ENCODE assay signal across 8 cellular contexts in the genomic region with DNA sequence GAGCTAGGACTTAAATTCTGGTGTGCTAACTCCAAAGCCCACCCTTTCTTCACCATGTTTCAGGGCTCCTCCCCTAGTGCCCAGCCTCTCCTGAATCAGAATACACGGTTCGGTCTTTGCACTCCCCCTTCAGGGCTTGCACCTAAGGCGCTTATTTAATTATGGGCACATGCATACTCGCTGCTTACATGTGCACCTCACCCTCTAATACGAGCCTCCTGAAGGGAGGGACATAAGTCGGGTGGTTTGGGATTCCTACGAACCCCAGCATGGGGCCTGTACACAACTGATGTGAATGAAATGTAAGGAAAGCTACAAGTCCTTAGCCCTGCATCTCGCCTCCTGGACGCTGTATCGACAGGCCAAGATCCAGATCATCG. TPM values are rescaled to one million over a fixed set of nuclear protein-coding genes. Genes with fewer than 3 reads are reported as not detected.
DNase-seq lines count a peak whose midpoint lies in the region; ATAC-seq, FAIRE-seq and TF ChIP-seq lines count a peak whose summit lies in the region.

No MANE protein-coding gene starts in this region.

- intact Hi-C loops in natural killer cell (cut with micrococcal nuclease), result loop anchor here (1.0 to 5.0 kb wide), 5 partner anchors 80 to 277 kb away; partner anchors contain the start of genes ATRAID, CCDC121, EIF2B4 and GPN1

- no peaks in the 10 kb centered on the region for H3K9me3 ChIP-seq in HAP-1

- peaks cover 12 to 17% of the 10 kb centered on the region in 2 donors for H3K27me3 Mint-ChIP-seq in natural killer cell (ENCODE audit: low read depth in 2 of 2)

- H3K4me1 Mint-ChIP-seq in natural killer cell, result peaks cover 14 to 20% of the 10 kb centered on the region in 2 donors

- H3K4me3 ChIP-seq in HAP-1, result peak overlapping the region; percentile 45
- peak overlapping the region; percentile 68 for H3K4me3 ChIP-seq in epithelial cell of esophagus (ENCODE audit: low read length)

- no peaks in the 10 kb centered on the region for H3K36me3 Mint-ChIP-seq in natural killer cell

- H3K27ac Mint-ChIP-seq in natural killer cell, result peak overlapping the region; percentile 92

- TF ChIP-seq POLR2A in GM12891 (IDR thresholded peaks at IDR 0.05; ENCODE audit: low read depth, low read length), result no peak

- no peaks in the 10 kb centered on the region for H3K27me3 ChIP-seq in HAP-1 (ENCODE audit: low read depth)

- TF ChIP-seq CTCF in epithelial cell of esophagus (IDR thresholded peaks at IDR 0.05; ENCODE audit: insufficient read depth, low read depth, low read length, missing control alignments), result no peak
- no peak for TF ChIP-seq CTCF in natural killer cell (IDR thresholded peaks at IDR 0.05)

- ATAC-seq in natural killer cell, result peak in 2 of 3 donors; percentile 2 to 8
- no peak for ATAC-seq in GM21526 (IDR thresholded peaks at IDR 0.05; ENCODE audit: low FRiP score, unreplicated experiment)

- in situ Hi-C loops in HAP-1 (cut with MboI; ENCODE audit: low sequenced_read_pairs), result no loop called here
- in situ Hi-C loops in SK-MEL-5 (cut with HindIII; ENCODE audit: low pct_unique_long_range_greater_than_20kb, low sequenced_read_pairs), result no loop called here

- no peaks in the 10 kb centered on the region for H3K9me3 Mint-ChIP-seq in natural killer cell

- peaks cover 5% of the 10 kb centered on the region for H3K4me1 ChIP-seq in HAP-1

- FAIRE-seq in GM12891 (lab: Jason Lieb, UNC), result no peak

- peak overlapping the region; percentile 90 for H3K4me3 Mint-ChIP-seq in natural killer cell

- peaks cover under 1% of the 10 kb centered on the region for H3K36me3 ChIP-seq in HAP-1 (replicated peaks)

- peak; percentile 40 for DNase-seq in COLO668 (lab: John Stamatoyannopoulos, UW; ENCODE audit: unreplicated experiment)
- peak; percentile 9 to 42 for DNase-seq in HAP-1 (ENCODE audit: low spot score in 2 of 2)
- peak; percentile 48 for DNase-seq in SK-MEL-5 (ENCODE audit: low read depth, low spot score)
- peak; percentile 32 for DNase-seq in epithelial cell of esophagus (ENCODE audit: low read depth)
- peak; percentile 21 for DNase-seq in natural killer cell
- no peak for DNase-seq in NCI-H1694 (lab: John Stamatoyannopoulos, UW)
- no peak for DNase-seq in GM12891 (ENCODE audit: insufficient read length, low spot score)

TF ChIP-seq in GM12891, 5 proteins besides CTCF, POLR2A, EP300 and RAD21:
- TF ChIP-seq PAX5 (IDR thresholded peaks at IDR 0.05; ENCODE audit: insufficient read depth, low read length, severe bottlenecking) (no peak), TAF1 (IDR thresholded peaks at IDR 0.05; ENCODE audit: low read depth, low read length) (no peak), POLR2AphosphoS5 (IDR thresholded peaks at IDR 0.05; ENCODE audit: low read depth, low read length) (no peak), POU2F2 (IDR thresholded peaks at IDR 0.05; ENCODE audit: low read depth, low read length) (no peak), SPI1 (IDR thresholded peaks at IDR 0.05; ENCODE audit: low read depth, low read length) (no peak)

RNA-seq across cellular contexts. Expression of gene IFT172, which starts 0.4 kb away (rescaled TPM):
- 17.1 and 23.4 TPM in 2 replicates for total RNA-seq in SK-MEL-5 (2014; rRNA removed; shearing (Covaris generic))
- polyA plus RNA-seq in SK-MEL-5 (2015; cell fraction: cytosol; rRNA removed), result 22.8 and 29.9 TPM in 2 replicates
- polyA plus RNA-seq in SK-MEL-5 (2015; cell fraction: nucleus; rRNA removed), result 87.6 and 132 TPM in 2 replicates
- 10 to 100 TPM; 24.8 to 35.7 (median 30.7) TPM for total RNA-seq in natural killer cell
- 7.5 TPM for polyA plus RNA-seq in GM12891 (2012; ENCODE audit: low read depth, missing spikeins)

RNA-seq across cellular contexts. Expression of gene FNDC4, which starts 5.9 kb away (rescaled TPM):
- 1.2 and 1.5 TPM in 2 replicates for total RNA-seq in SK-MEL-5 (2014; rRNA removed; shearing (Covaris generic))
- polyA plus RNA-seq in SK-MEL-5 (2015; cell fraction: cytosol; rRNA removed), result 0.52 and 0.70 TPM in 2 replicates
- 0.14 and 1.1 TPM in 2 replicates for polyA plus RNA-seq in SK-MEL-5 (2015; cell fraction: nucleus; rRNA removed)
- total RNA-seq in natural killer cell, result not detected
- polyA plus RNA-seq in GM12891 (2012; ENCODE audit: low read depth, missing spikeins), result not detected

RNA-seq across cellular contexts. Expression of gene GCKR, which starts 7.5 kb away (rescaled TPM):
- total RNA-seq in SK-MEL-5 (2014; rRNA removed; shearing (Covaris generic)), result not detected in 2 replicates
- not detected in 2 replicates for polyA plus RNA-seq in SK-MEL-5 (2015; cell fraction: cytosol; rRNA removed)
- not detected in 2 replicates for polyA plus RNA-seq in SK-MEL-5 (2015; cell fraction: nucleus; rRNA removed)
- total RNA-seq in natural killer cell, result not detected
- polyA plus RNA-seq in GM12891 (2012; ENCODE audit: low read depth, missing spikeins), result not detected

RNA-seq across cellular contexts. Expression of gene KRTCAP3, which starts 46.9 kb away (rescaled TPM):
- not detected in 2 replicates for total RNA-seq in SK-MEL-5 (2014; rRNA removed; shearing (Covaris generic))
- polyA plus RNA-seq in SK-MEL-5 (2015; cell fraction: cytosol; rRNA removed), result not detected in 2 replicates
- polyA plus RNA-seq in SK-MEL-5 (2015; cell fraction: nucleus; rRNA removed), result 12.2 and 18.7 TPM in 2 replicates
- total RNA-seq in natural killer cell, result 1 to 10 TPM; 4.4 to 8.4 (median 5.1) TPM
- 1.9 TPM for polyA plus RNA-seq in GM12891 (2012; ENCODE audit: low read depth, missing spikeins)

Comparison
In these comparisons a context has a peak if more than half of its experiments do, and no peak if none do; other contexts are left out.
1. DNase-seq: peak in COLO668 (single experiment), HAP-1 (2 of 2), SK-MEL-5 (single experiment), epithelial cell of esophagus (single experiment) and natural killer cell (single experiment); none in NCI-H1694 (single experiment) and GM12891 (single experiment).